14 cellular contexts compared by ENCODE assay signal in genomic region chr2:86015006-86015405, GRCh38.
"Had no signal": no experiment of that assay in that cellular context is flagged by ENCODE, and none has a peak within 500 bp of the region (broad histone marks: within the 10 kb centered on the region; RNA-seq: fewer than 3 reads in every experiment).

No MANE protein-coding gene starts in this region.

- H3K36me3 ChIP-seq: adrenal gland, pancreas had no signal

- H3K4me1 Mint-ChIP-seq: activated T-helper 17 cell treated with anti-CD3 and anti-CD28 coated beads, Interleukin-2, amount 50 U/mL, for 72 hours had no signal

- H3K27ac Mint-ChIP-seq: activated naive CD4-positive, alpha-beta T cell treated with anti-CD3 and anti-CD28 coated beads, Interleukin-2, amount 50 U/mL, for 24 hours; activated T-helper 17 cell treated with anti-CD3 and anti-CD28 coated beads, Interleukin-2, amount 50 U/mL, for 72 hours had no signal

- H3K27ac ChIP-seq: adrenal gland, pancreas, VCaP had no signal

- DNase-seq: activated CD4-positive, alpha-beta T cell treated with anti-CD3 and anti-CD28 coated beads for 4 hours; activated CD8-positive, alpha-beta memory T cell treated with anti-CD3 and anti-CD28 coated beads for 24 hours; adrenal gland; mammary epithelial cell; naive thymus-derived CD4-positive, alpha-beta T cell; stimulated activated naive CD4-positive, alpha-beta T cell treated with Interleukin-2 at 50 U/mL for 16 hours; substantia nigra; trophoblast cell had no signal

- H3K27me3 ChIP-seq: adrenal gland, pancreas had no signal

- H3K27me3 Mint-ChIP-seq: activated naive CD4-positive, alpha-beta T cell treated with anti-CD3 and anti-CD28 coated beads, Interleukin-2, amount 50 U/mL, for 24 hours; activated T-helper 17 cell treated with anti-CD3 and anti-CD28 coated beads, Interleukin-2, amount 50 U/mL, for 72 hours; naive thymus-derived CD4-positive, alpha-beta T cell had no signal

- H3K4me3 Mint-ChIP-seq: activated naive CD4-positive, alpha-beta T cell treated with anti-CD3 and anti-CD28 coated beads, Interleukin-2, amount 50 U/mL, for 24 hours; activated T-helper 17 cell treated with anti-CD3 and anti-CD28 coated beads, Interleukin-2, amount 50 U/mL, for 72 hours; naive thymus-derived CD4-positive, alpha-beta T cell had no signal

- ATAC-seq: activated T-helper 17 cell treated with anti-CD3 and anti-CD28 coated beads, Interleukin-2, amount 50 U/mL, for 72 hours; esophagus mucosa; left lobe of liver; naive thymus-derived CD4-positive, alpha-beta T cell; pancreas had no signal

- H3K9me3 ChIP-seq: adrenal gland, pancreas had no signal

- H3K4me3 ChIP-seq: adrenal gland, pancreas had no signal
